Comparison of ENCODE assay signal across 27 cellular contexts in the genomic region with DNA sequence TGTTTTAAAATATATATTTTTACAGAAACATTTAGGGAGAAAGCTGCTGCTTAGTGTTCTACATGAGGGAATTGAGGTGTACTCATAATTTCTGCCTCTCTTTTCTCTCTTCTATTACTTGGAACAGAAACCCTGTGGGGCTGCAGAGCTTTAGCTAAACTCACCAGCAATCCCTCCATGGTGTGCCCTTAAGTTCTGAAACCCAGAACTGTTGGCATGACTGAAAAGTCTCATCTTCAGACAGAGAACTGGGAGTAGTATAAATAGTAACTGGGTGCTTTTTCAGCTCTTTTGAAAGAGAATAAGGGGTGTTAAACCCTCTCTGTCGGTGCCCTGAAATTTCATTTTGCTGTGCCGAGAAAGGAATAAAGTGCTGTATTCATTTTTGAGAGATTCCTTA.
A peak's percentile ranks its signal among the peaks of the same experiment; 100 is the strongest.
DNase-seq lines count a peak whose midpoint lies in the region; ATAC-seq and TF ChIP-seq lines count a peak whose summit lies in the region.
"Had no signal": no experiment of that assay in that cellular context is flagged by ENCODE, and none has a peak within 500 bp of the region (broad histone marks: within the 10 kb centered on the region; RNA-seq: fewer than 3 reads in every experiment).

No MANE protein-coding gene starts in this region.

- 69% methylated on average over 2 of the region's 2 CpGs for WGBS in smooth muscle cell (ENCODE audit: low lambda C conversion rate)

- H3K36me3 ChIP-seq in smooth muscle cell (ENCODE audit: low read depth), result no peaks in the 10 kb centered on the region
- no peaks in the 10 kb centered on the region for H3K36me3 ChIP-seq in neural progenitor cell
- H3K36me3 ChIP-seq: ascending aorta, neutrophil, upper lobe of right lung had no signal

- H3K9ac ChIP-seq in smooth muscle cell (ENCODE audit: low read depth) (peak overlapping the region; percentile 81), neural progenitor cell (no peak overlapping the region)

- peak overlapping the region; percentile 71 for H3K4me2 ChIP-seq in smooth muscle cell
- H3K4me2 ChIP-seq in neural progenitor cell, result no peak overlapping the region

- H4K20me1 ChIP-seq in smooth muscle cell (ENCODE audit: low read depth) (no peaks in the 10 kb centered on the region), neural progenitor cell (ENCODE audit: low read depth) (no peaks in the 10 kb centered on the region)

- H3K4me3 Mint-ChIP-seq in neural progenitor cell, result no peak overlapping the region
- H3K4me3 Mint-ChIP-seq: activated CD4-positive, alpha-beta T cell treated with anti-CD3 and anti-CD28 coated beads, Interleukin-2, amount 10 ng/mL, durations not matched to agents 7 days and 5 days; activated CD8-positive, alpha-beta memory T cell treated with anti-CD3 and anti-CD28 coated beads, Interleukin-2, amount 10 ng/mL, durations not matched to agents 7 days and 5 days; activated T-helper 1 cell treated with anti-CD3 and anti-CD28 coated beads, Interleukin-12 subunit alpha, Interleukin-12 subunit beta, Interleukin-2, Interleukin-4 antibody, amounts not matched to agents 30 ng/mL and 10 ng/mL and 1 ng/mL, durations not matched to agents 14 hours and 24 hours and 36 hours; CD4-positive, alpha-beta memory T cell; central memory CD8-positive, alpha-beta T cell had no signal

- H3K36me3 Mint-ChIP-seq in neural progenitor cell, result no peaks in the 10 kb centered on the region
- H3K36me3 Mint-ChIP-seq: activated CD8-positive, alpha-beta memory T cell treated with anti-CD3 and anti-CD28 coated beads, Interleukin-2, amount 10 ng/mL, durations not matched to agents 7 days and 5 days; activated naive CD4-positive, alpha-beta T cell treated with anti-CD3 and anti-CD28 coated beads, Interleukin-2, amount 50 U/mL, for 72 hours; CD4-positive, alpha-beta memory T cell had no signal

- no peaks in the 10 kb centered on the region for H3K79me2 ChIP-seq in smooth muscle cell (ENCODE audit: low read depth)
- H3K79me2 ChIP-seq in neural progenitor cell (ENCODE audit: low read depth), result no peaks in the 10 kb centered on the region

- peaks cover 3% of the 10 kb centered on the region for H3K9me3 Mint-ChIP-seq in neural progenitor cell
- H3K9me3 Mint-ChIP-seq: activated CD4-positive, alpha-beta T cell treated with anti-CD3 and anti-CD28 coated beads, Interleukin-2, amount 10 ng/mL, durations not matched to agents 7 days and 5 days; activated T-helper 1 cell treated with anti-CD3 and anti-CD28 coated beads, Interleukin-12 subunit alpha, Interleukin-12 subunit beta, Interleukin-2, Interleukin-4 antibody, amounts not matched to agents 30 ng/mL and 10 ng/mL and 1 ng/mL, durations not matched to agents 14 hours and 24 hours and 36 hours had no signal

- peaks cover 6% of the 10 kb centered on the region for H3K4me1 Mint-ChIP-seq in neural progenitor cell
- H3K4me1 Mint-ChIP-seq: activated CD4-positive, alpha-beta T cell treated with anti-CD3 and anti-CD28 coated beads, Interleukin-2, amount 10 ng/mL, durations not matched to agents 7 days and 5 days; activated CD8-positive, alpha-beta memory T cell treated with anti-CD3 and anti-CD28 coated beads, Interleukin-2, amount 10 ng/mL, durations not matched to agents 7 days and 5 days; CD4-positive, alpha-beta memory T cell; central memory CD8-positive, alpha-beta T cell had no signal

- H3F3A ChIP-seq in smooth muscle cell (ENCODE audit: low read depth) (peaks cover 32% of the 10 kb centered on the region), neural progenitor cell (ENCODE audit: low read depth) (no peaks in the 10 kb centered on the region)

- TF ChIP-seq CTCF in smooth muscle cell (IDR thresholded peaks at IDR 0.05; ENCODE audit: borderline replicate concordance, insufficient read depth, poor library complexity, severe bottlenecking) (no peak), neural progenitor cell (IDR thresholded peaks at IDR 0.05) (no peak)

- peak overlapping the region; percentile 0 for H3K27ac ChIP-seq in caudate nucleus (ENCODE audit: low read depth, low read length)
- peak overlapping the region; percentile 95 for H3K27ac ChIP-seq in smooth muscle cell (ENCODE audit: low read depth)
- no peak overlapping the region for H3K27ac ChIP-seq in neural progenitor cell
- H3K27ac ChIP-seq: ascending aorta, HL-60, neutrophil, upper lobe of right lung had no signal

- peak; percentile 64 for ATAC-seq in GM18909 (IDR thresholded peaks at IDR 0.05; ENCODE audit: poor library complexity, unreplicated experiment)
- ATAC-seq in HG02798 (IDR thresholded peaks at IDR 0.05; ENCODE audit: poor library complexity, unreplicated experiment), result peak; percentile 49
- ATAC-seq in HG03432 (IDR thresholded peaks at IDR 0.05; ENCODE audit: unreplicated experiment), result no peak
- ATAC-seq: activated CD8-positive, alpha-beta memory T cell treated with anti-CD3 and anti-CD28 coated beads, Interleukin-2, amount 10 ng/mL, durations not matched to agents 7 days and 5 days; activated naive CD4-positive, alpha-beta T cell treated with anti-CD3 and anti-CD28 coated beads, Interleukin-2, amount 50 U/mL, for 72 hours; Right ventricle myocardium inferior; upper lobe of right lung had no signal

- H3K4me1 ChIP-seq in smooth muscle cell (ENCODE audit: low read depth) (peaks cover 6% of the 10 kb centered on the region), neural progenitor cell (no peaks in the 10 kb centered on the region)
- H3K4me1 ChIP-seq: ascending aorta, upper lobe of right lung had no signal

- H2AFZ ChIP-seq in smooth muscle cell (ENCODE audit: low read depth) (no peak overlapping the region), neural progenitor cell (replicated peaks) (no peak overlapping the region)

- H3K9me3 ChIP-seq in smooth muscle cell (replicated peaks; ENCODE audit: low read depth), result no peaks in the 10 kb centered on the region
- no peaks in the 10 kb centered on the region for H3K9me3 ChIP-seq in neural progenitor cell (ENCODE audit: low read depth)
- H3K9me3 ChIP-seq: ascending aorta, neutrophil, upper lobe of right lung had no signal

- H3K4me3 ChIP-seq in smooth muscle cell, result no peak overlapping the region
- no peak overlapping the region for H3K4me3 ChIP-seq in neural progenitor cell
- H3K4me3 ChIP-seq: ascending aorta, skin epidermis, upper lobe of right lung had no signal

- DNase-seq in caudate nucleus (lab: John Stamatoyannopoulos, UW), result no peak
- DNase-seq in smooth muscle cell (lab: John Stamatoyannopoulos, UW; ENCODE audit: unreplicated experiment), result no peak
- no peak for DNase-seq in neural progenitor cell (ENCODE audit: low spot score)
- no peak for DNase-seq in GM19240 (ENCODE audit: insufficient read length, low spot score)
- no peak for DNase-seq in activated naive CD4-positive, alpha-beta T cell treated with anti-CD3 and anti-CD28 coated beads, Interleukin-2, amount 50 U/mL, for 16 hours
- DNase-seq: activated CD4-positive, alpha-beta T cell treated with anti-CD3 and anti-CD28 coated beads, Interleukin-2, amount 10 ng/mL, durations not matched to agents 7 days and 5 days; activated CD8-positive, alpha-beta memory T cell treated with anti-CD3 and anti-CD28 coated beads, Interleukin-2, amount 10 ng/mL, durations not matched to agents 7 days and 5 days; CD4-positive, alpha-beta memory T cell; glutamatergic neuron; NCI-H2081 treated with DMSO at 0.1 percent for 48 hours; NCI-H345; NCI-H774; stimulated activated CD4-positive, alpha-beta T cell treated with anti-CD3 and anti-CD28 coated beads, Interleukin-2, amount 100 ng/mL, for 24 hours; substantia nigra; T-helper 9 cell; upper lobe of right lung had no signal

- H3K27me3 ChIP-seq in smooth muscle cell (ENCODE audit: low read depth) (no peaks in the 10 kb centered on the region), neural progenitor cell (no peaks in the 10 kb centered on the region)
- H3K27me3 ChIP-seq: ascending aorta, neutrophil, upper lobe of right lung had no signal

- no peak overlapping the region for H3K27ac Mint-ChIP-seq in neural progenitor cell
- H3K27ac Mint-ChIP-seq: activated CD4-positive, alpha-beta T cell treated with anti-CD3 and anti-CD28 coated beads, Interleukin-2, amount 10 ng/mL, durations not matched to agents 7 days and 5 days; activated CD8-positive, alpha-beta memory T cell treated with anti-CD3 and anti-CD28 coated beads, Interleukin-2, amount 10 ng/mL, durations not matched to agents 7 days and 5 days; activated naive CD4-positive, alpha-beta T cell treated with anti-CD3 and anti-CD28 coated beads, Interleukin-2, amount 50 U/mL, for 72 hours; activated T-helper 1 cell treated with anti-CD3 and anti-CD28 coated beads, Interleukin-12 subunit alpha, Interleukin-12 subunit beta, Interleukin-2, Interleukin-4 antibody, amounts not matched to agents 30 ng/mL and 10 ng/mL and 1 ng/mL, durations not matched to agents 14 hours and 24 hours and 36 hours; CD4-positive, alpha-beta memory T cell had no signal

- H3K27me3 Mint-ChIP-seq in neural progenitor cell (ENCODE audit: insufficient read depth, low read depth), result no peaks in the 10 kb centered on the region
- H3K27me3 Mint-ChIP-seq: activated CD4-positive, alpha-beta T cell treated with anti-CD3 and anti-CD28 coated beads, Interleukin-2, amount 10 ng/mL, durations not matched to agents 7 days and 5 days; activated CD8-positive, alpha-beta memory T cell treated with anti-CD3 and anti-CD28 coated beads, Interleukin-2, amount 10 ng/mL, durations not matched to agents 7 days and 5 days; central memory CD8-positive, alpha-beta T cell had no signal
